In the genomic region with DNA sequence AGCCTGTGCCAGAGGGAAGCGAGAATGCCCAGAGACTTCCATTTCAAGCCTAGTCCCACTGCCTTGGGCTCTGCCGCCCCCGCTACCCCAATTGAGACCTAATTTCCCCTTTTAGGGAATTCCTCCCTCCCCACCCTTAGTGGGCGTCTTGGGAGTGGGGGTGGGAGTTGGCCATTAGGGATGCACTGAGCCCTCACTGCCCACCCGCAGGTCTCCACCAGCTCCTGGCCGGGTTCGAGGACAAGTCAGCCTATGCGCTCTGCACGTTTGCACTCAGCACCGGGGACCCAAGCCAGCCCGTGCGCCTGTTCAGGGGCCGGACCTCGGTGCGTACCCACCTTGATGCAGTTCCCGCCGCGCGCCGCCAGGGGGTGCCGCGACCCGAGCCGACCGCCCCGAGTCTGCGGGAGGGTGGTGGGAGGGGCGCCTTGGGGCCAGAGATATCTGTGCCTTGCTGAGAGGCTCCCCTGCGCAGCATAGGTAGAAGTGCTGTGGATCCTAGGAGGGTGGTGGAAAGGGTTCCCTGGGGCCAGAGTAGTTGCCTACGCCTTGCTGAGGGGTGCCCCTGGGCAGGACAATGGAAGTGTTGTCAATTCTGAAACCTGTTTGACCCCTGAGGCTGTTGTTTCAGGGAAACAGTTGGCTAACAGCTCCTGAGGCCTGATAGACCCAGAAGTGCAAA, we compare ENCODE assay signal across 1 cellular context.
TF ChIP-seq lines count a peak whose summit lies in the region.

No MANE protein-coding gene starts in this region.

TF ChIP-seq in WTC11, 78 proteins besides CTCF, POLR2A, EP300 and RAD21 (continued from another document):
- TF ChIP-seq, protein P1, sequence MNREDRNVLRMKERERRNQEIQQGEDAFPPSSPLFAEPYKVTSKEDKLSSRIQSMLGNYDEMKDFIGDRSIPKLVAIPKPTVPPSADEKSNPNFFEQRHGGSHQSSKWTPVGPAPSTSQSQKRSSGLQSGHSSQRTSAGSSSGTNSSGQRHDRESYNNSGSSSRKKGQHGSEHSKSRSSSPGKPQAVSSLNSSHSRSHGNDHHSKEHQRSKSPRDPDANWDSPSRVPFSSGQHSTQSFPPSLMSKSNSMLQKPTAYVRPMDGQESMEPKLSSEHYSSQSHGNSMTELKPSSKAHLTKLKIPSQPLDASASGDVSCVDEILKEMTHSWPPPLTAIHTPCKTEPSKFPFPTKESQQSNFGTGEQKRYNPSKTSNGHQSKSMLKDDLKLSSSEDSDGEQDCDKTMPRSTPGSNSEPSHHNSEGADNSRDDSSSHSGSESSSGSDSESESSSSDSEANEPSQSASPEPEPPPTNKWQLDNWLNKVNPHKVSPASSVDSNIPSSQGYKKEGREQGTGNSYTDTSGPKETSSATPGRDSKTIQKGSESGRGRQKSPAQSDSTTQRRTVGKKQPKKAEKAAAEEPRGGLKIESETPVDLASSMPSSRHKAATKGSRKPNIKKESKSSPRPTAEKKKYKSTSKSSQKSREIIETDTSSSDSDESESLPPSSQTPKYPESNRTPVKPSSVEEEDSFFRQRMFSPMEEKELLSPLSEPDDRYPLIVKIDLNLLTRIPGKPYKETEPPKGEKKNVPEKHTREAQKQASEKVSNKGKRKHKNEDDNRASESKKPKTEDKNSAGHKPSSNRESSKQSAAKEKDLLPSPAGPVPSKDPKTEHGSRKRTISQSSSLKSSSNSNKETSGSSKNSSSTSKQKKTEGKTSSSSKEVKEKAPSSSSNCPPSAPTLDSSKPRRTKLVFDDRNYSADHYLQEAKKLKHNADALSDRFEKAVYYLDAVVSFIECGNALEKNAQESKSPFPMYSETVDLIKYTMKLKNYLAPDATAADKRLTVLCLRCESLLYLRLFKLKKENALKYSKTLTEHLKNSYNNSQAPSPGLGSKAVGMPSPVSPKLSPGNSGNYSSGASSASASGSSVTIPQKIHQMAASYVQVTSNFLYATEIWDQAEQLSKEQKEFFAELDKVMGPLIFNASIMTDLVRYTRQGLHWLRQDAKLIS (CRISPR knock-in tag; IDR thresholded peaks at IDR 0.05; ENCODE audit: borderline replicate concordance): 0 out of 2 replicates have a peak, but pooled peaks have one; percentile 50
- TF ChIP-seq GABPB1 (CRISPR knock-in tag; IDR thresholded peaks at IDR 0.05) (peak; percentile 64), HMGXB4 (CRISPR knock-in tag; IDR thresholded peaks at IDR 0.05) (peak; percentile 80)
